In the genomic region with DNA sequence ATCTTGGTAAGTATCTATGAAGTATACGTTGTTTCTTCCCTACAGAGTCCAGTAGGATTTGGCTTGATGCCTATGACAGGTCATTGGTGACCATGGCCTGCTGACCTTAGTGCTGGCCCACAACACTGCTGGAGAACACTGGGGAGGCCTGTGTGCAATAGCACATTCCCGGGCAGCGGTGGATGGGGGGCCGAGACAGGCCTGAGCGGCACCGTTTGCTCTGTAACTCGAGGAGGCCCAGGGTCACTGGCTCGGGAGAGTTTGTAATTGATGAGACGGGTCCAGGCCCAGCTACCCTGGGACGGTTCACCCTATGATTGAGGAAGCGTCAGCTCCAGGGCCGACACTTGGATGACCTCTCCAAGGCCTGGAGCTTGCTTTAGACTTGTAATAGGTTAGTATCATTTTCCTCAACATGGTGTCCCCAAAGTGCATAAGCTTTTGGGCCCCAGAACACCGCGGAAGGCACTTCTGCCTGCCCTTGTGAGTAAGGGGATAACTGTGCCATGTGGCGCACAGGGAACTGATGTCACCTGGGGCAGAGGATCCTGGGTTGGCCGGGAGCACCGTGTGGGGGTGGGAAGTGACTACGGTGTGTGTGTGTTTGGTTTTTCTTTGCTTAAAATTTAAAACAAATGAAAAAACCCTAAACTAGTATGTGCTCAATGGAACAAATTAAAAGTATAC, we compare ENCODE assay signal across 1 cellular context.
A peak's percentile ranks its signal among the peaks of the same experiment; 100 is the strongest.
TF ChIP-seq lines count a peak whose summit lies in the region.

No MANE protein-coding gene starts in this region.

TF ChIP-seq in HepG2, 621 proteins besides CTCF, POLR2A, EP300 and RAD21 (continued from another document and continues in another):
- TF ChIP-seq, protein P1, sequence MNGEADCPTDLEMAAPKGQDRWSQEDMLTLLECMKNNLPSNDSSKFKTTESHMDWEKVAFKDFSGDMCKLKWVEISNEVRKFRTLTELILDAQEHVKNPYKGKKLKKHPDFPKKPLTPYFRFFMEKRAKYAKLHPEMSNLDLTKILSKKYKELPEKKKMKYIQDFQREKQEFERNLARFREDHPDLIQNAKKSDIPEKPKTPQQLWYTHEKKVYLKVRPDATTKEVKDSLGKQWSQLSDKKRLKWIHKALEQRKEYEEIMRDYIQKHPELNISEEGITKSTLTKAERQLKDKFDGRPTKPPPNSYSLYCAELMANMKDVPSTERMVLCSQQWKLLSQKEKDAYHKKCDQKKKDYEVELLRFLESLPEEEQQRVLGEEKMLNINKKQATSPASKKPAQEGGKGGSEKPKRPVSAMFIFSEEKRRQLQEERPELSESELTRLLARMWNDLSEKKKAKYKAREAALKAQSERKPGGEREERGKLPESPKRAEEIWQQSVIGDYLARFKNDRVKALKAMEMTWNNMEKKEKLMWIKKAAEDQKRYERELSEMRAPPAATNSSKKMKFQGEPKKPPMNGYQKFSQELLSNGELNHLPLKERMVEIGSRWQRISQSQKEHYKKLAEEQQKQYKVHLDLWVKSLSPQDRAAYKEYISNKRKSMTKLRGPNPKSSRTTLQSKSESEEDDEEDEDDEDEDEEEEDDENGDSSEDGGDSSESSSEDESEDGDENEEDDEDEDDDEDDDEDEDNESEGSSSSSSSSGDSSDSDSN (CRISPR knock-in tag; IDR thresholded peaks at IDR 0.05): peak; percentile 93
- TF ChIP-seq ZNF160 (CRISPR knock-in tag; IDR thresholded peaks at IDR 0.05) (no peak), ZNF75D (CRISPR knock-in tag; IDR thresholded peaks at IDR 0.05; ENCODE audit: borderline replicate concordance) (no peak), ZNF451 (CRISPR knock-in tag; IDR thresholded peaks at IDR 0.05) (no peak), FOXO1 (CRISPR knock-in tag; IDR thresholded peaks at IDR 0.05) (peak; percentile 74), ZNF296 (CRISPR knock-in tag; conservative IDR thresholded peaks at IDR 0.05) (peak; percentile 98), RXRB (CRISPR knock-in tag; IDR thresholded peaks at IDR 0.05; ENCODE audit: borderline replicate concordance) (peak; percentile 75), ZMYM4 (CRISPR knock-in tag; IDR thresholded peaks at IDR 0.05) (peak; percentile 67; the same call in 1 of the 2 replicates), SETDB1 (CRISPR knock-in tag; IDR thresholded peaks at IDR 0.05; ENCODE audit: borderline replicate concordance) (no peak), FOXP1 (IDR thresholded peaks at IDR 0.05) (no peak), FOXP1 (CRISPR knock-in tag; IDR thresholded peaks at IDR 0.05) (peak; percentile 58), SYNCRIP (IDR thresholded peaks at IDR 0.05; ENCODE audit: insufficient read depth, low read depth, low read length) (no peak), CHD4 (IDR thresholded peaks at IDR 0.05; ENCODE audit: borderline replicate concordance, low read length) (no peak), NR2C2 (CRISPR knock-in tag; IDR thresholded peaks at IDR 0.05; ENCODE audit: borderline replicate concordance) (peak; percentile 41; the same call in 1 of the 2 replicates), YY1 (IDR thresholded peaks at IDR 0.05; ENCODE audit: insufficient read depth, insufficient replicate concordance, low read depth, low read length) (no peak), NRL (CRISPR knock-in tag; IDR thresholded peaks at IDR 0.05; ENCODE audit: borderline replicate concordance) (peak; percentile 26; the same call in 1 of the 2 replicates), ZNF350 (CRISPR knock-in tag; IDR thresholded peaks at IDR 0.05; ENCODE audit: borderline replicate concordance, low read depth) (0 out of 2 replicates have a peak, but pooled peaks have one; percentile 55), PTBP1 (IDR thresholded peaks at IDR 0.05; ENCODE audit: low read depth, low read length, poor library complexity, severe bottlenecking) (no peak), SALL2 (CRISPR knock-in tag; IDR thresholded peaks at IDR 0.05) (no peak), ZNF749 (CRISPR knock-in tag; IDR thresholded peaks at IDR 0.05; ENCODE audit: borderline replicate concordance) (0 out of 2 replicates have a peak, but pooled peaks have one; percentile 38)
- TF ChIP-seq, protein P2, sequence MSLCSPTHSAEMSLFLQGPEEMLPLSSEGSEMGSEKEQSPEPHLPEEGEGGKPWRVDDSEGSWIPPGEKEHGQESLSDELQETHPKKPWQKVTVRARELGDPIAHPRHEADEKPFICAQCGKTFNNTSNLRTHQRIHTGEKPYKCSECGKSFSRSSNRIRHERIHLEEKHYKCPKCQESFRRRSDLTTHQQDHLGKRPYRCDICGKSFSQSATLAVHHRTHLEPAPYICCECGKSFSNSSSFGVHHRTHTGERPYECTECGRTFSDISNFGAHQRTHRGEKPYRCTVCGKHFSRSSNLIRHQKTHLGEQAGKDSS (CRISPR knock-in tag; IDR thresholded peaks at IDR 0.05; ENCODE audit: borderline replicate concordance, low read depth): peak; percentile 71; the same call in 1 of the 2 replicates
- TF ChIP-seq, protein P3, sequence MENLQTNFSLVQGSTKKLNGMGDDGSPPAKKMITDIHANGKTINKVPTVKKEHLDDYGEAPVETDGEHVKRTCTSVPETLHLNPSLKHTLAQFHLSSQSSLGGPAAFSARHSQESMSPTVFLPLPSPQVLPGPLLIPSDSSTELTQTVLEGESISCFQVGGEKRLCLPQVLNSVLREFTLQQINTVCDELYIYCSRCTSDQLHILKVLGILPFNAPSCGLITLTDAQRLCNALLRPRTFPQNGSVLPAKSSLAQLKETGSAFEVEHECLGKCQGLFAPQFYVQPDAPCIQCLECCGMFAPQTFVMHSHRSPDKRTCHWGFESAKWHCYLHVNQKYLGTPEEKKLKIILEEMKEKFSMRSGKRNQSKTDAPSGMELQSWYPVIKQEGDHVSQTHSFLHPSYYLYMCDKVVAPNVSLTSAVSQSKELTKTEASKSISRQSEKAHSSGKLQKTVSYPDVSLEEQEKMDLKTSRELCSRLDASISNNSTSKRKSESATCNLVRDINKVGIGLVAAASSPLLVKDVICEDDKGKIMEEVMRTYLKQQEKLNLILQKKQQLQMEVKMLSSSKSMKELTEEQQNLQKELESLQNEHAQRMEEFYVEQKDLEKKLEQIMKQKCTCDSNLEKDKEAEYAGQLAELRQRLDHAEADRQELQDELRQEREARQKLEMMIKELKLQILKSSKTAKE (CRISPR knock-in tag; IDR thresholded peaks at IDR 0.05; ENCODE audit: borderline replicate concordance): peak; percentile 44; the same call in 1 of the 2 replicates
- TF ChIP-seq, protein P4, sequence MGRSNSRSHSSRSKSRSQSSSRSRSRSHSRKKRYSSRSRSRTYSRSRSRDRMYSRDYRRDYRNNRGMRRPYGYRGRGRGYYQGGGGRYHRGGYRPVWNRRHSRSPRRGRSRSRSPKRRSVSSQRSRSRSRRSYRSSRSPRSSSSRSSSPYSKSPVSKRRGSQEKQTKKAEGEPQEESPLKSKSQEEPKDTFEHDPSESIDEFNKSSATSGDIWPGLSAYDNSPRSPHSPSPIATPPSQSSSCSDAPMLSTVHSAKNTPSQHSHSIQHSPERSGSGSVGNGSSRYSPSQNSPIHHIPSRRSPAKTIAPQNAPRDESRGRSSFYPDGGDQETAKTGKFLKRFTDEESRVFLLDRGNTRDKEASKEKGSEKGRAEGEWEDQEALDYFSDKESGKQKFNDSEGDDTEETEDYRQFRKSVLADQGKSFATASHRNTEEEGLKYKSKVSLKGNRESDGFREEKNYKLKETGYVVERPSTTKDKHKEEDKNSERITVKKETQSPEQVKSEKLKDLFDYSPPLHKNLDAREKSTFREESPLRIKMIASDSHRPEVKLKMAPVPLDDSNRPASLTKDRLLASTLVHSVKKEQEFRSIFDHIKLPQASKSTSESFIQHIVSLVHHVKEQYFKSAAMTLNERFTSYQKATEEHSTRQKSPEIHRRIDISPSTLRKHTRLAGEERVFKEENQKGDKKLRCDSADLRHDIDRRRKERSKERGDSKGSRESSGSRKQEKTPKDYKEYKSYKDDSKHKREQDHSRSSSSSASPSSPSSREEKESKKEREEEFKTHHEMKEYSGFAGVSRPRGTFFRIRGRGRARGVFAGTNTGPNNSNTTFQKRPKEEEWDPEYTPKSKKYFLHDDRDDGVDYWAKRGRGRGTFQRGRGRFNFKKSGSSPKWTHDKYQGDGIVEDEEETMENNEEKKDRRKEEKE (IDR thresholded peaks at IDR 0.05): no peak
- TF ChIP-seq, protein P5, sequence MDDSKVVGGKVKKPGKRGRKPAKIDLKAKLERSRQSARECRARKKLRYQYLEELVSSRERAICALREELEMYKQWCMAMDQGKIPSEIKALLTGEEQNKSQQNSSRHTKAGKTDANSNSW (CRISPR knock-in tag; IDR thresholded peaks at IDR 0.05; ENCODE audit: borderline replicate concordance): no peak
- TF ChIP-seq, protein P6, sequence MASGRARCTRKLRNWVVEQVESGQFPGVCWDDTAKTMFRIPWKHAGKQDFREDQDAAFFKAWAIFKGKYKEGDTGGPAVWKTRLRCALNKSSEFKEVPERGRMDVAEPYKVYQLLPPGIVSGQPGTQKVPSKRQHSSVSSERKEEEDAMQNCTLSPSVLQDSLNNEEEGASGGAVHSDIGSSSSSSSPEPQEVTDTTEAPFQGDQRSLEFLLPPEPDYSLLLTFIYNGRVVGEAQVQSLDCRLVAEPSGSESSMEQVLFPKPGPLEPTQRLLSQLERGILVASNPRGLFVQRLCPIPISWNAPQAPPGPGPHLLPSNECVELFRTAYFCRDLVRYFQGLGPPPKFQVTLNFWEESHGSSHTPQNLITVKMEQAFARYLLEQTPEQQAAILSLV (CRISPR knock-in tag; IDR thresholded peaks at IDR 0.05; ENCODE audit: borderline replicate concordance): no peak
- TF ChIP-seq, protein P7, sequence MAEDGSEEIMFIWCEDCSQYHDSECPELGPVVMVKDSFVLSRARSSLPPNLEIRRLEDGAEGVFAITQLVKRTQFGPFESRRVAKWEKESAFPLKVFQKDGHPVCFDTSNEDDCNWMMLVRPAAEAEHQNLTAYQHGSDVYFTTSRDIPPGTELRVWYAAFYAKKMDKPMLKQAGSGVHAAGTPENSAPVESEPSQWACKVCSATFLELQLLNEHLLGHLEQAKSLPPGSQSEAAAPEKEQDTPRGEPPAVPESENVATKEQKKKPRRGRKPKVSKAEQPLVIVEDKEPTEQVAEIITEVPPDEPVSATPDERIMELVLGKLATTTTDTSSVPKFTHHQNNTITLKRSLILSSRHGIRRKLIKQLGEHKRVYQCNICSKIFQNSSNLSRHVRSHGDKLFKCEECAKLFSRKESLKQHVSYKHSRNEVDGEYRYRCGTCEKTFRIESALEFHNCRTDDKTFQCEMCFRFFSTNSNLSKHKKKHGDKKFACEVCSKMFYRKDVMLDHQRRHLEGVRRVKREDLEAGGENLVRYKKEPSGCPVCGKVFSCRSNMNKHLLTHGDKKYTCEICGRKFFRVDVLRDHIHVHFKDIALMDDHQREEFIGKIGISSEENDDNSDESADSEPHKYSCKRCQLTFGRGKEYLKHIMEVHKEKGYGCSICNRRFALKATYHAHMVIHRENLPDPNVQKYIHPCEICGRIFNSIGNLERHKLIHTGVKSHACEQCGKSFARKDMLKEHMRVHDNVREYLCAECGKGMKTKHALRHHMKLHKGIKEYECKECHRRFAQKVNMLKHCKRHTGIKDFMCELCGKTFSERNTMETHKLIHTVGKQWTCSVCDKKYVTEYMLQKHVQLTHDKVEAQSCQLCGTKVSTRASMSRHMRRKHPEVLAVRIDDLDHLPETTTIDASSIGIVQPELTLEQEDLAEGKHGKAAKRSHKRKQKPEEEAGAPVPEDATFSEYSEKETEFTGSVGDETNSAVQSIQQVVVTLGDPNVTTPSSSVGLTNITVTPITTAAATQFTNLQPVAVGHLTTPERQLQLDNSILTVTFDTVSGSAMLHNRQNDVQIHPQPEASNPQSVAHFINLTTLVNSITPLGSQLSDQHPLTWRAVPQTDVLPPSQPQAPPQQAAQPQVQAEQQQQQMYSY (CRISPR knock-in tag; IDR thresholded peaks at IDR 0.05): no peak
- TF ChIP-seq, protein P8, sequence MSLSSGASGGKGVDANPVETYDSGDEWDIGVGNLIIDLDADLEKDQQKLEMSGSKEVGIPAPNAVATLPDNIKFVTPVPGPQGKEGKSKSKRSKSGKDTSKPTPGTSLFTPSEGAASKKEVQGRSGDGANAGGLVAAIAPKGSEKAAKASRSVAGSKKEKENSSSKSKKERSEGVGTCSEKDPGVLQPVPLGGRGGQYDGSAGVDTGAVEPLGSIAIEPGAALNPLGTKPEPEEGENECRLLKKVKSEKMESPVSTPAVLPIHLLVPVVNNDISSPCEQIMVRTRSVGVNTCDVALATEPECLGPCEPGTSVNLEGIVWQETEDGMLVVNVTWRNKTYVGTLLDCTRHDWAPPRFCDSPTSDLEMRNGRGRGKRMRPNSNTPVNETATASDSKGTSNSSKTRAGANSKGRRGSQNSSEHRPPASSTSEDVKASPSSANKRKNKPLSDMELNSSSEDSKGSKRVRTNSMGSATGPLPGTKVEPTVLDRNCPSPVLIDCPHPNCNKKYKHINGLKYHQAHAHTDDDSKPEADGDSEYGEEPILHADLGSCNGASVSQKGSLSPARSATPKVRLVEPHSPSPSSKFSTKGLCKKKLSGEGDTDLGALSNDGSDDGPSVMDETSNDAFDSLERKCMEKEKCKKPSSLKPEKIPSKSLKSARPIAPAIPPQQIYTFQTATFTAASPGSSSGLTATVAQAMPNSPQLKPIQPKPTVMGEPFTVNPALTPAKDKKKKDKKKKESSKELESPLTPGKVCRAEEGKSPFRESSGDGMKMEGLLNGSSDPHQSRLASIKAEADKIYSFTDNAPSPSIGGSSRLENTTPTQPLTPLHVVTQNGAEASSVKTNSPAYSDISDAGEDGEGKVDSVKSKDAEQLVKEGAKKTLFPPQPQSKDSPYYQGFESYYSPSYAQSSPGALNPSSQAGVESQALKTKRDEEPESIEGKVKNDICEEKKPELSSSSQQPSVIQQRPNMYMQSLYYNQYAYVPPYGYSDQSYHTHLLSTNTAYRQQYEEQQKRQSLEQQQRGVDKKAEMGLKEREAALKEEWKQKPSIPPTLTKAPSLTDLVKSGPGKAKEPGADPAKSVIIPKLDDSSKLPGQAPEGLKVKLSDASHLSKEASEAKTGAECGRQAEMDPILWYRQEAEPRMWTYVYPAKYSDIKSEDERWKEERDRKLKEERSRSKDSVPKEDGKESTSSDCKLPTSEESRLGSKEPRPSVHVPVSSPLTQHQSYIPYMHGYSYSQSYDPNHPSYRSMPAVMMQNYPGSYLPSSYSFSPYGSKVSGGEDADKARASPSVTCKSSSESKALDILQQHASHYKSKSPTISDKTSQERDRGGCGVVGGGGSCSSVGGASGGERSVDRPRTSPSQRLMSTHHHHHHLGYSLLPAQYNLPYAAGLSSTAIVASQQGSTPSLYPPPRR (CRISPR knock-in tag; IDR thresholded peaks at IDR 0.05; ENCODE audit: borderline replicate concordance): peak; percentile 72; the same call in 1 of the 2 replicates
- TF ChIP-seq, protein P9, sequence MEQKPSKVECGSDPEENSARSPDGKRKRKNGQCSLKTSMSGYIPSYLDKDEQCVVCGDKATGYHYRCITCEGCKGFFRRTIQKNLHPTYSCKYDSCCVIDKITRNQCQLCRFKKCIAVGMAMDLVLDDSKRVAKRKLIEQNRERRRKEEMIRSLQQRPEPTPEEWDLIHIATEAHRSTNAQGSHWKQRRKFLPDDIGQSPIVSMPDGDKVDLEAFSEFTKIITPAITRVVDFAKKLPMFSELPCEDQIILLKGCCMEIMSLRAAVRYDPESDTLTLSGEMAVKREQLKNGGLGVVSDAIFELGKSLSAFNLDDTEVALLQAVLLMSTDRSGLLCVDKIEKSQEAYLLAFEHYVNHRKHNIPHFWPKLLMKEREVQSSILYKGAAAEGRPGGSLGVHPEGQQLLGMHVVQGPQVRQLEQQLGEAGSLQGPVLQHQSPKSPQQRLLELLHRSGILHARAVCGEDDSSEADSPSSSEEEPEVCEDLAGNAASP (CRISPR knock-in tag; IDR thresholded peaks at IDR 0.05; ENCODE audit: borderline replicate concordance): 0 out of 2 replicates have a peak, but pooled peaks have one; percentile 66
- TF ChIP-seq, protein P10, sequence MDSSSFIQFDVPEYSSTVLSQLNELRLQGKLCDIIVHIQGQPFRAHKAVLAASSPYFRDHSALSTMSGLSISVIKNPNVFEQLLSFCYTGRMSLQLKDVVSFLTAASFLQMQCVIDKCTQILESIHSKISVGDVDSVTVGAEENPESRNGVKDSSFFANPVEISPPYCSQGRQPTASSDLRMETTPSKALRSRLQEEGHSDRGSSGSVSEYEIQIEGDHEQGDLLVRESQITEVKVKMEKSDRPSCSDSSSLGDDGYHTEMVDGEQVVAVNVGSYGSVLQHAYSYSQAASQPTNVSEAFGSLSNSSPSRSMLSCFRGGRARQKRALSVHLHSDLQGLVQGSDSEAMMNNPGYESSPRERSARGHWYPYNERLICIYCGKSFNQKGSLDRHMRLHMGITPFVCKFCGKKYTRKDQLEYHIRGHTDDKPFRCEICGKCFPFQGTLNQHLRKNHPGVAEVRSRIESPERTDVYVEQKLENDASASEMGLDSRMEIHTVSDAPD (CRISPR knock-in tag; IDR thresholded peaks at IDR 0.05): no peak
